Comparison of ENCODE assay signal across 27 cellular contexts in genomic region chr3:47647550-47647949, GRCh38.
"Had no signal": no experiment of that assay in that cellular context is flagged by ENCODE, and none has a peak within 500 bp of the region (broad histone marks: within the 10 kb centered on the region; RNA-seq: fewer than 3 reads in every experiment).

No MANE protein-coding gene starts in this region.

- H3K4me1 Mint-ChIP-seq: activated CD4-positive, alpha-beta T cell treated with anti-CD3 and anti-CD28 coated beads for 36 hours; activated CD8-positive, alpha-beta memory T cell treated with anti-CD3 and anti-CD28 coated beads, Interleukin-2, amount 10 ng/mL, durations not matched to agents 7 days and 5 days; activated naive CD8-positive, alpha-beta T cell treated with anti-CD3 and anti-CD28 coated beads, Interleukin-2, amount 50 U/mL, for 24 hours had no signal

- ATAC-seq: activated CD4-positive, alpha-beta T cell treated with anti-CD3 and anti-CD28 coated beads for 36 hours; activated CD8-positive, alpha-beta memory T cell treated with anti-CD3 and anti-CD28 coated beads, Interleukin-2, amount 10 ng/mL, durations not matched to agents 7 days and 5 days; activated CD8-positive, alpha-beta T cell treated with anti-CD3 and anti-CD28 coated beads, Interleukin-2, amount 10 ng/mL, durations not matched to agents 7 days and 5 days; activated naive CD8-positive, alpha-beta T cell treated with anti-CD3 and anti-CD28 coated beads, Interleukin-2, amount 50 U/mL, for 24 hours; naive thymus-derived CD4-positive, alpha-beta T cell; stimulated activated naive CD8-positive, alpha-beta T cell treated with anti-CD3 and anti-CD28 coated beads, Interleukin-15, Interleukin-2, amounts not matched to agents 100 U/mL and 50 U/mL, for 24 hours; T-cell had no signal

- H3K27ac Mint-ChIP-seq: activated CD4-positive, alpha-beta T cell treated with anti-CD3 and anti-CD28 coated beads for 36 hours; activated CD8-positive, alpha-beta memory T cell treated with anti-CD3 and anti-CD28 coated beads, Interleukin-2, amount 10 ng/mL, durations not matched to agents 7 days and 5 days; activated CD8-positive, alpha-beta T cell treated with anti-CD3 and anti-CD28 coated beads, Interleukin-2, amount 10 ng/mL, durations not matched to agents 7 days and 5 days; activated naive CD4-positive, alpha-beta T cell treated with anti-CD3 and anti-CD28 coated beads, Interleukin-2, amount 50 U/mL, for 24 hours; activated naive CD8-positive, alpha-beta T cell treated with anti-CD3 and anti-CD28 coated beads, Interleukin-2, amount 50 U/mL, for 24 hours; activated T-helper 2 cell treated with anti-CD3 and anti-CD28 coated beads, Interferon-gamma antibody, Interleukin-2, Interleukin-4, amounts not matched to agents 10 μg/mL and 5 μg/mL and 100 μg/mL, durations not matched to agents 14 hours and 24 hours and 36 hours; T-helper 2 cell treated with Interferon-gamma antibody and Interleukin-4, amounts not matched to agents 5 μg/mL and 100 μg/mL, for 36 hours had no signal

- DNase-seq: activated CD4-positive, alpha-beta T cell treated with anti-CD3 and anti-CD28 coated beads for 36 hours; activated CD4-positive, CD25-positive, alpha-beta regulatory T cell; activated CD8-positive, alpha-beta memory T cell treated with anti-CD3 and anti-CD28 coated beads, Interleukin-2, amount 10 ng/mL, durations not matched to agents 7 days and 5 days; activated CD8-positive, alpha-beta T cell treated with anti-CD3 and anti-CD28 coated beads, Interleukin-2, amount 10 ng/mL, durations not matched to agents 7 days and 5 days; activated naive CD8-positive, alpha-beta T cell treated with anti-CD3 and anti-CD28 coated beads, Interleukin-2, amount 50 U/mL, for 24 hours; activated T-cell treated with anti-CD3 and anti-CD28 coated beads, Interleukin-2, amount 50 U/mL, for 48 hours; amygdala; cerebellar nuclear complex; dorsolateral prefrontal cortex; effector memory CD4-positive, alpha-beta T cell; hippocampal formation; naive thymus-derived CD4-positive, alpha-beta T cell; ovary; retina; sigmoid colon; stimulated activated naive CD8-positive, alpha-beta T cell treated with anti-CD3 and anti-CD28 coated beads, Interleukin-15, Interleukin-2, amounts not matched to agents 100 U/mL and 50 U/mL, for 24 hours; T-cell; testis; transverse colon had no signal

- H3K9me3 Mint-ChIP-seq: activated naive CD4-positive, alpha-beta T cell treated with anti-CD3 and anti-CD28 coated beads, Interleukin-2, amount 50 U/mL, for 24 hours; activated naive CD8-positive, alpha-beta T cell treated with anti-CD3 and anti-CD28 coated beads, Interleukin-2, amount 50 U/mL, for 24 hours; activated T-helper 2 cell treated with anti-CD3 and anti-CD28 coated beads, Interferon-gamma antibody, Interleukin-2, Interleukin-4, amounts not matched to agents 10 μg/mL and 5 μg/mL and 100 μg/mL, durations not matched to agents 14 hours and 24 hours and 36 hours; mesothelial cell of epicardium; naive thymus-derived CD4-positive, alpha-beta T cell; T-cell; T-helper 2 cell treated with Interferon-gamma antibody and Interleukin-4, amounts not matched to agents 5 μg/mL and 100 μg/mL, for 36 hours had no signal

- H3K4me3 ChIP-seq: coronary artery, dorsolateral prefrontal cortex, ovary, sigmoid colon, testis, transverse colon had no signal

- H3K27me3 ChIP-seq: dorsolateral prefrontal cortex, ovary, sigmoid colon, testis, transverse colon had no signal

- H3K27me3 Mint-ChIP-seq: activated CD4-positive, alpha-beta T cell treated with anti-CD3 and anti-CD28 coated beads for 36 hours; activated CD8-positive, alpha-beta memory T cell treated with anti-CD3 and anti-CD28 coated beads, Interleukin-2, amount 10 ng/mL, durations not matched to agents 7 days and 5 days; activated naive CD4-positive, alpha-beta T cell treated with anti-CD3 and anti-CD28 coated beads, Interleukin-2, amount 50 U/mL, for 24 hours; activated naive CD8-positive, alpha-beta T cell treated with anti-CD3 and anti-CD28 coated beads, Interleukin-2, amount 50 U/mL, for 24 hours; naive thymus-derived CD4-positive, alpha-beta T cell; progenitor cell of endocrine pancreas; T-cell had no signal

- H3K9me3 ChIP-seq: ovary, sigmoid colon, testis, transverse colon had no signal

- FAIRE-seq: frontal cortex, urothelium cell line had no signal

- H3K4me3 Mint-ChIP-seq: activated CD4-positive, alpha-beta T cell treated with anti-CD3 and anti-CD28 coated beads for 36 hours; activated CD8-positive, alpha-beta memory T cell treated with anti-CD3 and anti-CD28 coated beads, Interleukin-2, amount 10 ng/mL, durations not matched to agents 7 days and 5 days; activated CD8-positive, alpha-beta T cell treated with anti-CD3 and anti-CD28 coated beads, Interleukin-2, amount 10 ng/mL, durations not matched to agents 7 days and 5 days; activated naive CD4-positive, alpha-beta T cell treated with anti-CD3 and anti-CD28 coated beads, Interleukin-2, amount 50 U/mL, for 24 hours; activated naive CD8-positive, alpha-beta T cell treated with anti-CD3 and anti-CD28 coated beads, Interleukin-2, amount 50 U/mL, for 24 hours; mesothelial cell of epicardium; naive thymus-derived CD4-positive, alpha-beta T cell; T-cell; T-helper 2 cell treated with Interferon-gamma antibody and Interleukin-4, amounts not matched to agents 5 μg/mL and 100 μg/mL, for 36 hours had no signal

- H3K27ac ChIP-seq: coronary artery, dorsolateral prefrontal cortex, ovary, sigmoid colon, testis had no signal

- H3K36me3 ChIP-seq: ovary had no signal

- H3K4me1 ChIP-seq: testis had no signal
